ENCODE assay signal across 1 cellular context in the genomic region with DNA sequence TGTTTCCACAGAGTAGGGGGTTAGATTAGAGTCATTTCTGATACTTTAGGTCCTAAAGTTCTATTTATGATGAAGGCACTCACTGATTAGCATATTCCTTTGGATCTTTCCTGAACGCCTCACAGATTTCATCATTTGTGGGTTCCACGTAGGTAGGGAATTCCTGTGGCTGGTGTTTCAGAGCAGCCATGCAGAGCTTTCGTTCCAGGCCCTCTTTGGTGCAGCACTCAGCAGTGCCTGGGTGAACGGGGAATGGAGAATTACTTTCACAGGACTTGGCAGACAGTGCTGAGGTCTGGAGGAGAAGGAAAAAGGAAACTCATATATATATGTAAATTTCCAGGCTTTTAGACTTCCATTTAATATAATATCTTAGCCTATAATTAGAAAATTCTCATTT.
A peak's percentile ranks its signal among the peaks of the same experiment; 100 is the strongest.
TF ChIP-seq lines count a peak whose summit lies in the region.

No MANE protein-coding gene starts in this region.

TF ChIP-seq in GM23338, 12 proteins besides CTCF, POLR2A, EP300 and RAD21 (continued from another document):
- TF ChIP-seq, protein P1, sequence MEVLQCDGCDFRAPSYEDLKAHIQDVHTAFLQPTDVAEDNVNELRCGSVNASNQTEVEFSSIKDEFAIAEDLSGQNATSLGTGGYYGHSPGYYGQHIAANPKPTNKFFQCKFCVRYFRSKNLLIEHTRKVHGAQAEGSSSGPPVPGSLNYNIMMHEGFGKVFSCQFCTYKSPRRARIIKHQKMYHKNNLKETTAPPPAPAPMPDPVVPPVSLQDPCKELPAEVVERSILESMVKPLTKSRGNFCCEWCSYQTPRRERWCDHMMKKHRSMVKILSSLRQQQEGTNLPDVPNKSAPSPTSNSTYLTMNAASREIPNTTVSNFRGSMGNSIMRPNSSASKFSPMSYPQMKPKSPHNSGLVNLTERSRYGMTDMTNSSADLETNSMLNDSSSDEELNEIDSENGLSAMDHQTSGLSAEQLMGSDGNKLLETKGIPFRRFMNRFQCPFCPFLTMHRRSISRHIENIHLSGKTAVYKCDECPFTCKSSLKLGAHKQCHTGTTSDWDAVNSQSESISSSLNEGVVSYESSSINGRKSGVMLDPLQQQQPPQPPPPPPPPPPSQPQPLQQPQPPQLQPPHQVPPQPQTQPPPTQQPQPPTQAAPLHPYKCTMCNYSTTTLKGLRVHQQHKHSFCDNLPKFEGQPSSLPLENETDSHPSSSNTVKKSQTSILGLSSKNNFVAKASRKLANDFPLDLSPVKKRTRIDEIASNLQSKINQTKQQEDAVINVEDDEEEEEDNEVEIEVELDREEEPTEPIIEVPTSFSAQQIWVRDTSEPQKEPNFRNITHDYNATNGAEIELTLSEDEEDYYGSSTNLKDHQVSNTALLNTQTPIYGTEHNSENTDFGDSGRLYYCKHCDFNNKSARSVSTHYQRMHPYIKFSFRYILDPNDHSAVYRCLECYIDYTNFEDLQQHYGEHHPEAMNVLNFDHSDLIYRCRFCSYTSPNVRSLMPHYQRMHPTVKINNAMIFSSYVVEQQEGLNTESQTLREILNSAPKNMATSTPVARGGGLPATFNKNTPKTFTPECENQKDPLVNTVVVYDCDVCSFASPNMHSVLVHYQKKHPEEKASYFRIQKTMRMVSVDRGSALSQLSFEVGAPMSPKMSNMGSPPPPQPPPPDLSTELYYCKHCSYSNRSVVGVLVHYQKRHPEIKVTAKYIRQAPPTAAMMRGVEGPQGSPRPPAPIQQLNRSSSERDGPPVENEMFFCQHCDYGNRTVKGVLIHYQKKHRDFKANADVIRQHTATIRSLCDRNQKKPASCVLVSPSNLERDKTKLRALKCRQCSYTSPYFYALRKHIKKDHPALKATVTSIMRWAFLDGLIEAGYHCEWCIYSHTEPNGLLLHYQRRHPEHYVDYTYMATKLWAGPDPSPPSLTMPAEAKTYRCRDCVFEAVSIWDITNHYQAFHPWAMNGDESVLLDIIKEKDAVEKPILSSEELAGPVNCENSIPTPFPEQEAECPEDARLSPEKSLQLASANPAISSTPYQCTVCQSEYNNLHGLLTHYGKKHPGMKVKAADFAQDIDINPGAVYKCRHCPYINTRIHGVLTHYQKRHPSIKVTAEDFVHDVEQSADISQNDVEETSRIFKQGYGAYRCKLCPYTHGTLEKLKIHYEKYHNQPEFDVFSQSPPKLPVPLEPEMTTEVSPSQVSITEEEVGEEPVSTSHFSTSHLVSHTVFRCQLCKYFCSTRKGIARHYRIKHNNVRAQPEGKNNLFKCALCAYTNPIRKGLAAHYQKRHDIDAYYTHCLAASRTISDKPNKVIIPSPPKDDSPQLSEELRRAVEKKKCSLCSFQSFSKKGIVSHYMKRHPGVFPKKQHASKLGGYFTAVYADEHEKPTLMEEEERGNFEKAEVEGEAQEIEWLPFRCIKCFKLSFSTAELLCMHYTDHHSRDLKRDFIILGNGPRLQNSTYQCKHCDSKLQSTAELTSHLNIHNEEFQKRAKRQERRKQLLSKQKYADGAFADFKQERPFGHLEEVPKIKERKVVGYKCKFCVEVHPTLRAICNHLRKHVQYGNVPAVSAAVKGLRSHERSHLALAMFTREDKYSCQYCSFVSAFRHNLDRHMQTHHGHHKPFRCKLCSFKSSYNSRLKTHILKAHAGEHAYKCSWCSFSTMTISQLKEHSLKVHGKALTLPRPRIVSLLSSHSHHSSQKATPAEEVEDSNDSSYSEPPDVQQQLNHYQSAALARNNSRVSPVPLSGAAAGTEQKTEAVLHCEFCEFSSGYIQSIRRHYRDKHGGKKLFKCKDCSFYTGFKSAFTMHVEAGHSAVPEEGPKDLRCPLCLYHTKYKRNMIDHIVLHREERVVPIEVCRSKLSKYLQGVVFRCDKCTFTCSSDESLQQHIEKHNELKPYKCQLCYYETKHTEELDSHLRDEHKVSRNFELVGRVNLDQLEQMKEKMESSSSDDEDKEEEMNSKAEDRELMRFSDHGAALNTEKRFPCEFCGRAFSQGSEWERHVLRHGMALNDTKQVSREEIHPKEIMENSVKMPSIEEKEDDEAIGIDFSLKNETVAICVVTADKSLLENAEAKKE (CRISPR knock-in tag; IDR thresholded peaks at IDR 0.05), result peak; percentile 91
- TF ChIP-seq STAT1 (IDR thresholded peaks at IDR 0.05; ENCODE audit: unreplicated experiment) (no peak), JUNB (IDR thresholded peaks at IDR 0.05; ENCODE audit: unreplicated experiment) (no peak), EZH2 (IDR thresholded peaks at IDR 0.05; ENCODE audit: low read depth, unreplicated experiment) (no peak)
- TF ChIP-seq, protein P2, sequence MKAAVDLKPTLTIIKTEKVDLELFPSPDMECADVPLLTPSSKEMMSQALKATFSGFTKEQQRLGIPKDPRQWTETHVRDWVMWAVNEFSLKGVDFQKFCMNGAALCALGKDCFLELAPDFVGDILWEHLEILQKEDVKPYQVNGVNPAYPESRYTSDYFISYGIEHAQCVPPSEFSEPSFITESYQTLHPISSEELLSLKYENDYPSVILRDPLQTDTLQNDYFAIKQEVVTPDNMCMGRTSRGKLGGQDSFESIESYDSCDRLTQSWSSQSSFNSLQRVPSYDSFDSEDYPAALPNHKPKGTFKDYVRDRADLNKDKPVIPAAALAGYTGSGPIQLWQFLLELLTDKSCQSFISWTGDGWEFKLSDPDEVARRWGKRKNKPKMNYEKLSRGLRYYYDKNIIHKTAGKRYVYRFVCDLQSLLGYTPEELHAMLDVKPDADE (IDR thresholded peaks at IDR 0.05), result no peak
